In the genomic region with DNA sequence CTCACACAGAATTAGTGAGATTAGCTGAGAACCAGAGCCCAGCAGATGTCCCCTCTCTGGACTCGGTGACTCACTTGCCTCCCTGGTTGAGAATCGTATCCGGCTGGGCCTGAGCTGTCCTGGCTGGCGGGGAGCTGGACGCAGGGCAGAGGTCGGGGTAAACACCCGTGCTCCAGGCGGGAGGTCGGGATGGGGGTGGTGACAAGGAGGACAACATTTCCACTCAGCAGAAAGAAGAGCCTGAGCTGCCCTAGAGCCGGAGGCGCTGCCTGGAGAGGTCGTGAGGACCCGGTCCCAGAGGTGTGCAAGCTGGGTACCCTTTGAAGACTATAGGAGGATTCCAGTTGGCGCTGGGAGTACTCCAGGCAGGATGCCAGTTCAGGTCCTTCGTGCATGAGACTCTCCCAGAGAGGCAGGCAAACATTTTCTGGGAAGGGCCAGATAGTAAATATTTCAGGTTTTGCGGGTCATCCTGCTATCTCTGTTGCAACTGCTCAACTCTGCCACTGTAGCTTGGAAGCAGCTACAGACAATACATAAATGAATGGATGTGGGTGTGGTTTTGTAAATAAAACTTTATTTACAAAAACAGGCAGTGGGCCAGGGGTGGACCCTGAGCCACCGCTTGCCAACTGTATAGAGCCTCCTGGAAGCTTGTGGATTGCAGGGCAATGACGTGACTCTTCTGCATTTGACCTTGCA, we compare ENCODE assay signal across 10 cellular contexts.
DNase-seq lines count a peak whose midpoint lies in the region; ATAC-seq, FAIRE-seq and TF ChIP-seq lines count a peak whose summit lies in the region.
"Had no signal": no experiment of that assay in that cellular context is flagged by ENCODE, and none has a peak within 500 bp of the region (broad histone marks: within the 10 kb centered on the region; RNA-seq: fewer than 3 reads in every experiment).

No MANE protein-coding gene starts in this region.

- POLR2A ChIA-PET in A549 (lab: Yijun Ruan, JAX): no interaction called here

- DNase-seq in A549 (ENCODE audit: low read depth in 1 of 2, low spot score in 1 of 2) (peak in 1 of 2 experiments; percentile 86), LNCaP clone FGC (ENCODE audit: low read depth) (peak; percentile 84), SJCRH30 (peak; percentile 57 to 69), right lobe of liver (peak; percentile 75 to 87 (median 86)), foreskin melanocyte (no peak), GM12891 (ENCODE audit: insufficient read length, low spot score) (no peak)
- DNase-seq in stimulated activated CD4-positive, alpha-beta T cell treated with anti-CD3 and anti-CD28 coated beads, Interleukin-4, amount 100 ng/mL, for 1 hour: no peak
- DNase-seq: foreskin keratinocyte had no signal

- CTCF ChIA-PET in A549 (lab: Yijun Ruan, JAX): interaction anchor here (1.1 to 1.4 kb wide), 2 partner anchors 13 to 15 kb away, joined by 3 to 7 read pairs; no protein-coding TSS in a partner anchor

- no peak for TF ChIP-seq EP300 in A549 (IDR thresholded peaks at IDR 0.05)

- peak overlapping the region; percentile 77 for H3K4me2 ChIP-seq in A549

- H3K27me3 ChIP-seq in SJCRH30 (peaks cover 7% of the 10 kb centered on the region; the same call in 1 of the 2 replicates), right lobe of liver (peaks cover 0 to 27% of the 10 kb centered on the region in 2 donors)
- H3K27me3 ChIP-seq: SJSA1 had no signal

- intact Hi-C loops in right lobe of liver (cut with DNase I): loop anchor here in 1 of 2 donors (10.0 kb wide), 2 partner anchors 125 to 145 kb away; no protein-coding TSS in a partner anchor

- H3K36me3 ChIP-seq in SJCRH30: no peaks in the 10 kb centered on the region
- H3K36me3 ChIP-seq in right lobe of liver: no peaks in the 10 kb centered on the region
- H3K36me3 ChIP-seq: SJSA1 had no signal

- 2% methylated on average over 15 of the region's 18 CpGs for WGBS in A549 (ENCODE audit: missing lambda C conversion rate)
- 20% methylated on average over 10 of the region's 18 CpGs for WGBS in right lobe of liver (ENCODE audit: insufficient coverage, low coverage, low lambda C conversion rate, missing lambda C conversion rate)

- H3K9me3 ChIP-seq in A549: no peaks in the 10 kb centered on the region
- no peaks in the 10 kb centered on the region for H3K9me3 ChIP-seq in SJCRH30 (replicated peaks)
- H3K9me3 ChIP-seq in right lobe of liver: no peaks in the 10 kb centered on the region
- H3K9me3 ChIP-seq: SJSA1 had no signal

- H3K4me3 ChIP-seq in A549: no peak overlapping the region
- H3K4me3 ChIP-seq in LNCaP clone FGC (ENCODE audit: low read depth, low read length): no peak overlapping the region
- H3K4me3 ChIP-seq in SJCRH30: no peak overlapping the region
- H3K4me3 ChIP-seq in right lobe of liver: no peak overlapping the region
- H3K4me3 ChIP-seq: SJSA1 had no signal

- ATAC-seq in A549: peak; percentile 57 to 75
- ATAC-seq in right lobe of liver: peak; percentile 76 to 88 (median 80)
- no peak for ATAC-seq in HG03565 (IDR thresholded peaks at IDR 0.05; ENCODE audit: unreplicated experiment)
- ATAC-seq: foreskin keratinocyte had no signal

- H3K4me1 ChIP-seq in A549 (peaks cover 56% of the 10 kb centered on the region), SJCRH30 (peaks cover 20% of the 10 kb centered on the region), right lobe of liver (peaks cover 0 to 25% (median 10%) of the 10 kb centered on the region in 4 donors)
- H3K4me1 ChIP-seq: foreskin keratinocyte had no signal

- peak overlapping the region; percentile 55 to 81; a peak in 5 of 6 replicates for H3K27ac ChIP-seq in A549
- no peak overlapping the region; the same call in 1 of the 2 replicates for H3K27ac ChIP-seq in SJCRH30
- H3K27ac ChIP-seq in right lobe of liver: no peak overlapping the region
- H3K27ac ChIP-seq: foreskin keratinocyte, SJSA1 had no signal

- FAIRE-seq in A549 (lab: Jason Lieb, UNC): no peak
- FAIRE-seq in GM12891 (lab: Jason Lieb, UNC): no peak

- TF ChIP-seq POLR2A in A549 (IDR thresholded peaks at IDR 0.05; ENCODE audit: low read length): no peak
- TF ChIP-seq POLR2A in right lobe of liver (IDR thresholded peaks at IDR 0.05): no peak
- no peak for TF ChIP-seq POLR2A in GM12891 (IDR thresholded peaks at IDR 0.05; ENCODE audit: low read depth, low read length)

- TF ChIP-seq CTCF in A549 (IDR thresholded peaks at IDR 0.05): no peak
- no peak for TF ChIP-seq CTCF in LNCaP clone FGC (IDR thresholded peaks at IDR 0.05; ENCODE audit: control insufficient read depth, extremely low read depth, insufficient read depth)
- no peak for TF ChIP-seq CTCF in right lobe of liver (IDR thresholded peaks at IDR 0.05)

- no peak for TF ChIP-seq RAD21 in A549 (conservative IDR thresholded peaks at IDR 0.05 in 1 of 2, IDR thresholded peaks at IDR 0.05 in 1 of 2)

TF ChIP-seq in A549, 52 proteins besides CTCF, POLR2A, EP300 and RAD21 (continues in another document):
- TF ChIP-seq RCOR1 (IDR thresholded peaks at IDR 0.05; ENCODE audit: low read depth, low read length) (no peak), NFE2L2 (conservative IDR thresholded peaks at IDR 0.05; ENCODE audit: low read length) (no peak), BHLHE40 (IDR thresholded peaks at IDR 0.05; ENCODE audit: low read depth, low read length) (no peak), FOSL2 (IDR thresholded peaks at IDR 0.05) (no peak), FOSL2 (CRISPR knock-in tag; IDR thresholded peaks at IDR 0.05) (peak; percentile 38), SMC3 (IDR thresholded peaks at IDR 0.05) (no peak), USF2 (IDR thresholded peaks at IDR 0.05) (no peak), KDM5A (IDR thresholded peaks at IDR 0.05) (no peak), HES2 (IDR thresholded peaks at IDR 0.05) (no peak), JUN (IDR thresholded peaks at IDR 0.05) (0 out of 5 replicates have a peak, but pooled peaks of 1 of the 2 experiments have one; percentile 22), FOXS1 (CRISPR knock-in tag; IDR thresholded peaks at IDR 0.05) (no peak), HOXB13 (CRISPR knock-in tag; IDR thresholded peaks at IDR 0.05; ENCODE audit: low read depth) (no peak), ZSCAN20 (CRISPR knock-in tag; IDR thresholded peaks at IDR 0.05) (no peak)
- TF ChIP-seq, protein P1, sequence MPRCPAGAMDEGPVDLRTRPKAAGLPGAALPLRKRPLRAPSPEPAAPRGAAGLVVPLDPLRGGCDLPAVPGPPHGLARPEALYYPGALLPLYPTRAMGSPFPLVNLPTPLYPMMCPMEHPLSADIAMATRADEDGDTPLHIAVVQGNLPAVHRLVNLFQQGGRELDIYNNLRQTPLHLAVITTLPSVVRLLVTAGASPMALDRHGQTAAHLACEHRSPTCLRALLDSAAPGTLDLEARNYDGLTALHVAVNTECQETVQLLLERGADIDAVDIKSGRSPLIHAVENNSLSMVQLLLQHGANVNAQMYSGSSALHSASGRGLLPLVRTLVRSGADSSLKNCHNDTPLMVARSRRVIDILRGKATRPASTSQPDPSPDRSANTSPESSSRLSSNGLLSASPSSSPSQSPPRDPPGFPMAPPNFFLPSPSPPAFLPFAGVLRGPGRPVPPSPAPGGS (IDR thresholded peaks at IDR 0.05): no peak

TF ChIP-seq in GM12891, 5 proteins besides CTCF, POLR2A, EP300 and RAD21:
- TF ChIP-seq POLR2AphosphoS5 (IDR thresholded peaks at IDR 0.05; ENCODE audit: low read depth, low read length): no peak
- no peak for TF ChIP-seq TAF1 (IDR thresholded peaks at IDR 0.05; ENCODE audit: low read depth, low read length)
- no peak for TF ChIP-seq SPI1 (IDR thresholded peaks at IDR 0.05; ENCODE audit: low read depth, low read length)
- no peak for TF ChIP-seq POU2F2 (IDR thresholded peaks at IDR 0.05; ENCODE audit: low read depth, low read length)
- no peak for TF ChIP-seq PAX5 (IDR thresholded peaks at IDR 0.05; ENCODE audit: insufficient read depth, low read length, severe bottlenecking)

Comparison
In these comparisons a context has a peak if more than half of its experiments do, and no peak if none do; other contexts are left out.
1. DNase-seq: peak in LNCaP clone FGC (single experiment), SJCRH30 (2 of 2) and right lobe of liver (3 of 3); none in foreskin melanocyte (single experiment), stimulated activated CD4-positive, alpha-beta T cell treated with anti-CD3 and anti-CD28 coated beads, Interleukin-4, amount 100 ng/mL, for 1 hour (single experiment) and GM12891 (single experiment).
2. H3K27ac ChIP-seq: peak in A549 (2 of 2); none in SJCRH30 (single experiment) and right lobe of liver (0 of 3).